ENCODE assay signal across 26 cellular contexts in genomic region chr10:48780341-48780740, GRCh38.
"Had no signal": no experiment of that assay in that cellular context is flagged by ENCODE, and none has a peak within 500 bp of the region (broad histone marks: within the 10 kb centered on the region; RNA-seq: fewer than 3 reads in every experiment).

No MANE protein-coding gene starts in this region.

- H3K9me3 Mint-ChIP-seq: activated naive CD4-positive, alpha-beta T cell treated with anti-CD3 and anti-CD28 coated beads, Interleukin-2, amount 50 U/mL, for 24 hours; activated naive CD8-positive, alpha-beta T cell treated with anti-CD3 and anti-CD28 coated beads, Interleukin-2, amount 50 U/mL, for 24 hours; dendritic cell treated with granulocyte-macrophage colony-stimulating factor and Interleukin-4, amounts not matched to agents 40 ng/mL and 50 ng/mL, for 4 days; naive B cell; WTC11 had no signal

- H3K4me1 ChIP-seq: pancreas, prostate gland, testis, uterus had no signal

- H3K9me3 ChIP-seq: left ventricle myocardium inferior, pancreas, prostate gland, testis, uterus had no signal

- H3K27ac ChIP-seq: epithelial cell of prostate, left ventricle myocardium inferior, pancreas, prostate gland, testis, uterus had no signal

- ATAC-seq: activated naive CD8-positive, alpha-beta T cell treated with anti-CD3 and anti-CD28 coated beads, Interleukin-2, amount 50 U/mL, for 24 hours; pancreas; WTC11 had no signal

- H3K27me3 ChIP-seq: pancreas, testis, uterus had no signal

- H3K4me1 Mint-ChIP-seq: activated naive CD4-positive, alpha-beta T cell treated with anti-CD3 and anti-CD28 coated beads, Interleukin-2, amount 50 U/mL, for 24 hours; activated naive CD8-positive, alpha-beta T cell treated with anti-CD3 and anti-CD28 coated beads, Interleukin-2, amount 50 U/mL, for 24 hours; nephron progenitor cell; WTC11 had no signal

- H3K4me3 ChIP-seq: left ventricle myocardium inferior, lung, pancreas, prostate gland, testis, uterus had no signal

- FAIRE-seq: endometrium, frontal cortex, pancreas had no signal

- H3K36me3 Mint-ChIP-seq: activated naive CD4-positive, alpha-beta T cell treated with anti-CD3 and anti-CD28 coated beads, Interleukin-2, amount 50 U/mL, for 24 hours; WTC11 had no signal

- H3K4me3 Mint-ChIP-seq: activated naive CD4-positive, alpha-beta T cell treated with anti-CD3 and anti-CD28 coated beads, Interleukin-2, amount 50 U/mL, for 24 hours; activated naive CD8-positive, alpha-beta T cell treated with anti-CD3 and anti-CD28 coated beads, Interleukin-2, amount 50 U/mL, for 24 hours; dendritic cell treated with granulocyte-macrophage colony-stimulating factor and Interleukin-4, amounts not matched to agents 40 ng/mL and 50 ng/mL, for 4 days; nephron progenitor cell; WTC11 had no signal

- DNase-seq: activated CD4-positive, alpha-beta T cell treated with anti-CD3 and anti-CD28 coated beads, Interleukin-2, amount 50 U/mL, for 1 hour; activated naive CD8-positive, alpha-beta T cell treated with anti-CD3 and anti-CD28 coated beads, Interleukin-2, amount 50 U/mL, for 24 hours; activated T-cell treated with anti-CD3 and anti-CD28 coated beads, Interleukin-2, amount 50 U/mL, for 1 hour; amygdala; central memory CD4-positive, alpha-beta T cell; effector CD4-positive, alpha-beta T cell; left ventricle myocardium inferior; naive B cell; nephron progenitor cell; pancreas; retina; stimulated activated CD4-positive, alpha-beta T cell treated with anti-CD3 and anti-CD28 coated beads, Interleukin-15, amount 100 ng/mL, for 24 hours; stimulated activated CD4-positive, alpha-beta T cell treated with anti-CD3 and anti-CD28 coated beads, Interleukin-2, amount 100 ng/mL, for 24 hours; stimulated activated naive CD4-positive, alpha-beta T cell treated with Interleukin-2 at 50 U/mL for 16 hours; T-helper 2 cell; testis; trophoblast cell; uterus had no signal

- H3K27me3 Mint-ChIP-seq: activated naive CD4-positive, alpha-beta T cell treated with anti-CD3 and anti-CD28 coated beads, Interleukin-2, amount 50 U/mL, for 24 hours; activated naive CD8-positive, alpha-beta T cell treated with anti-CD3 and anti-CD28 coated beads, Interleukin-2, amount 50 U/mL, for 24 hours; dendritic cell treated with granulocyte-macrophage colony-stimulating factor and Interleukin-4, amounts not matched to agents 40 ng/mL and 50 ng/mL, for 4 days; naive B cell had no signal

- H3K27ac Mint-ChIP-seq: activated naive CD4-positive, alpha-beta T cell treated with anti-CD3 and anti-CD28 coated beads, Interleukin-2, amount 50 U/mL, for 24 hours; activated naive CD8-positive, alpha-beta T cell treated with anti-CD3 and anti-CD28 coated beads, Interleukin-2, amount 50 U/mL, for 24 hours; dendritic cell treated with granulocyte-macrophage colony-stimulating factor and Interleukin-4, amounts not matched to agents 40 ng/mL and 50 ng/mL, for 4 days; nephron progenitor cell; WTC11 had no signal

- H3K36me3 ChIP-seq: left ventricle myocardium inferior, pancreas, prostate gland, uterus had no signal
